In genomic region chr1:202998836-202999750, GRCh38 we compare ENCODE assay signal across 9 cellular contexts. TPM values are rescaled to one million over a fixed set of nuclear protein-coding genes. Genes with fewer than 3 reads are reported as not detected.
DNase-seq lines count a peak whose midpoint lies in the region; ATAC-seq and TF ChIP-seq lines count a peak whose summit lies in the region.
"Had no signal": no experiment of that assay in that cellular context is flagged by ENCODE, and none has a peak within 500 bp of the region (broad histone marks: within the 10 kb centered on the region; RNA-seq: fewer than 3 reads in every experiment).

No MANE protein-coding gene starts in this region.

- no TSS peak for BruUV-seq in PC-9 (replicated peaks; lab: Mats Ljungman, UMichigan)

- no peak overlapping the region for H3K9ac ChIP-seq in trophoblast cell (ENCODE audit: low read length)

- no peaks in the 10 kb centered on the region for H3K79me1 ChIP-seq in trophoblast cell (ENCODE audit: low read length)

- H3K9me2 ChIP-seq in PC-9 (ENCODE audit: insufficient read depth), result 0 out of 2 replicates have a peak, but pooled peaks cover 3% of the 10 kb centered on the region

- H3K4me3 ChIP-seq in CD4-positive, alpha-beta memory T cell (ENCODE audit: low read length in 2 of 2), result no peak overlapping the region
- H3K4me3 ChIP-seq in PC-9, result no peak overlapping the region
- no peak overlapping the region for H3K4me3 ChIP-seq in fibroblast of mammary gland (ENCODE audit: control insufficient read depth, low read depth, low read length)
- H3K4me3 ChIP-seq in trophoblast cell (ENCODE audit: low read depth, low read length), result no peak overlapping the region
- H3K4me3 ChIP-seq in aorta (ENCODE audit: low read length in 2 of 2), result no peak overlapping the region
- H3K4me3 ChIP-seq: SJSA1 had no signal

- H3K4me1 ChIP-seq in CD4-positive, alpha-beta memory T cell (ENCODE audit: insufficient read depth, low read length), result peaks cover 4% of the 10 kb centered on the region
- H3K4me1 ChIP-seq in PC-9 (replicated peaks; ENCODE audit: insufficient read depth) (peaks cover 14% of the 10 kb centered on the region), trophoblast cell (ENCODE audit: control insufficient read depth in 1 of 2, insufficient read depth in 2 of 2, low read length in 2 of 2) (no peaks in the 10 kb centered on the region), aorta (ENCODE audit: control insufficient read depth in 1 of 2, insufficient read depth in 2 of 2, low read length in 2 of 2) (no peaks in the 10 kb centered on the region)
- H3K4me1 ChIP-seq: SJSA1 had no signal

- H3K79me2 ChIP-seq in PC-9 (ENCODE audit: low read depth) (no peaks in the 10 kb centered on the region), trophoblast cell (ENCODE audit: control insufficient read depth, insufficient read depth, low read length, poor library complexity) (no peaks in the 10 kb centered on the region)

- no peaks in the 10 kb centered on the region for H3K9me3 ChIP-seq in CD4-positive, alpha-beta memory T cell (ENCODE audit: control insufficient read depth in 1 of 2, low read length in 2 of 2)
- H3K9me3 ChIP-seq in PC-9 (ENCODE audit: insufficient read depth, low read depth) (no peaks in the 10 kb centered on the region), trophoblast cell (ENCODE audit: insufficient read depth, low read depth, low read length) (no peaks in the 10 kb centered on the region), aorta (ENCODE audit: control insufficient read depth, low read length) (no peaks in the 10 kb centered on the region)
- H3K9me3 ChIP-seq: SJSA1 had no signal

- peak; percentile 90 for TF ChIP-seq CTCF in PC-9 (conservative IDR thresholded peaks at IDR 0.05)
- peak; percentile 83 for TF ChIP-seq CTCF in fibroblast of mammary gland (conservative IDR thresholded peaks at IDR 0.05; ENCODE audit: control insufficient read depth, insufficient read depth, low read depth, low read length)

- H3K4me3 Mint-ChIP-seq in CD4-positive, alpha-beta memory T cell, result peak overlapping the region in 5 of 8 donors; percentile 1 to 52 (median 11)

- H3K27ac Mint-ChIP-seq in CD4-positive, alpha-beta memory T cell, result peak overlapping the region in 1 of 7 donors; percentile 10

- ATAC-seq in aorta (ENCODE audit: low FRiP score) (peak; percentile 79), GM18873 (IDR thresholded peaks at IDR 0.05; ENCODE audit: low FRiP score, unreplicated experiment) (no peak)

- H3K27me3 Mint-ChIP-seq in CD4-positive, alpha-beta memory T cell, result peaks cover 15 to 16% of the 10 kb centered on the region in 2 donors

- H3K9me3 Mint-ChIP-seq in CD4-positive, alpha-beta memory T cell, result peaks cover 0 to 1% (median 0%) of the 10 kb centered on the region in 8 donors

- no peak overlapping the region for H2BK12ac ChIP-seq in trophoblast cell (ENCODE audit: low read length)

- no peak overlapping the region for H3K18ac ChIP-seq in trophoblast cell (ENCODE audit: low read length)

- intact Hi-C loops in CD4-positive, alpha-beta memory T cell (cut with micrococcal nuclease), result loop anchor here (1.0 to 2.0 kb wide), 4 partner anchors 32 to 248 kb away; partner anchors contain the start of genes ADIPOR1 and CYB5R1
- intact Hi-C loops in PC-9 (cut with micrococcal nuclease; ENCODE audit: unreplicated experiment) (loop anchor here (1.0 to 10.0 kb wide), 2 partner anchors 73 to 244 kb away; no protein-coding TSS in a partner anchor), aorta (cut with DNase I) (no loop called here)

- H4K91ac ChIP-seq in trophoblast cell (ENCODE audit: low read depth, low read length), result no peak overlapping the region

- H3K36me3 ChIP-seq in CD4-positive, alpha-beta memory T cell (ENCODE audit: insufficient read depth, low read length), result no peaks in the 10 kb centered on the region
- H3K36me3 ChIP-seq in PC-9 (ENCODE audit: low read depth), result no peaks in the 10 kb centered on the region
- no peaks in the 10 kb centered on the region for H3K36me3 ChIP-seq in trophoblast cell (ENCODE audit: control insufficient read depth in 1 of 2, insufficient read depth in 2 of 2, low read length in 2 of 2)
- no peaks in the 10 kb centered on the region for H3K36me3 ChIP-seq in aorta (ENCODE audit: control insufficient read depth in 1 of 2, insufficient read depth in 2 of 2, low read length in 1 of 2)
- H3K36me3 ChIP-seq: SJSA1 had no signal

- POLR2A ChIA-PET in CD4-positive, alpha-beta memory T cell (lab: Charles Lee; ENCODE audit: partially characterized antibody), result interaction anchor here (0.9 to 1.4 kb wide), 3 partner anchors 16 to 110 kb away, joined by 3 read pairs; partner anchors contain the start of genes KLHL12 and RABIF
- POLR2A ChIA-PET in PC-9 (lab: Charles Lee; ENCODE audit: unreplicated experiment), result no interaction called here

- H3K23ac ChIP-seq in trophoblast cell (ENCODE audit: low read length), result no peak overlapping the region

- peak; percentile 57 to 69 (median 64) for DNase-seq in CD4-positive, alpha-beta memory T cell
- peak; percentile 9 for DNase-seq in HPDE6-E6E7 (ENCODE audit: extremely low spot score)
- peak; percentile 54 for DNase-seq in PC-9
- DNase-seq in activated T-cell treated with anti-CD3 and anti-CD28 coated beads for 48 hours (ENCODE audit: low read depth), result peak; percentile 30
- peak; percentile 62 for DNase-seq in fibroblast of mammary gland (ENCODE audit: low read depth)
- DNase-seq in trophoblast cell, result peak; percentile 39 to 91
- DNase-seq in aorta, result no peak

- WGBS in trophoblast cell (ENCODE audit: extremely low coverage, insufficient coverage, insufficient read length), result no CpG with 5 or more reads among the region's 14 CpGs
- 45 to 46% methylated on average over 14 of the region's 14 CpGs for WGBS in aorta, 2 donors

- H2BK120ac ChIP-seq in trophoblast cell (ENCODE audit: insufficient read depth, low read length, poor library complexity), result no peak overlapping the region

- H2BK5ac ChIP-seq in trophoblast cell (ENCODE audit: low read depth, low read length, poor library complexity), result no peak overlapping the region

- peaks cover 7% of the 10 kb centered on the region for H3K27me3 ChIP-seq in CD4-positive, alpha-beta memory T cell (ENCODE audit: insufficient read depth, low read length)
- no peaks in the 10 kb centered on the region for H3K27me3 ChIP-seq in PC-9 (ENCODE audit: insufficient read depth, low read depth)
- no peaks in the 10 kb centered on the region for H3K27me3 ChIP-seq in trophoblast cell (ENCODE audit: insufficient read depth, low read length)
- H3K27me3 ChIP-seq in aorta (ENCODE audit: control insufficient read depth in 1 of 2, insufficient read depth in 2 of 2, low read length in 1 of 2), result no peaks in the 10 kb centered on the region

- no peak overlapping the region for H3K14ac ChIP-seq in trophoblast cell (ENCODE audit: low read length)

- no peak overlapping the region for H4K8ac ChIP-seq in trophoblast cell (ENCODE audit: low read depth, low read length)

- peaks cover 5 to 12% (median 6%) of the 10 kb centered on the region in 4 donors for H3K4me1 Mint-ChIP-seq in CD4-positive, alpha-beta memory T cell

- no peak overlapping the region for H3K27ac ChIP-seq in CD4-positive, alpha-beta memory T cell (ENCODE audit: low read depth, low read length)
- H3K27ac ChIP-seq in PC-9 (no peak overlapping the region), trophoblast cell (ENCODE audit: low read depth, low read length) (no peak overlapping the region), aorta (ENCODE audit: low read depth in 1 of 2, low read length in 2 of 2) (no peak overlapping the region)
- H3K27ac ChIP-seq: SJSA1 had no signal

- H2AK5ac ChIP-seq in trophoblast cell (ENCODE audit: low read length), result no peak overlapping the region

- no peaks in the 10 kb centered on the region for H4K20me1 ChIP-seq in PC-9 (ENCODE audit: insufficient read depth)

- no peaks in the 10 kb centered on the region for H3K36me3 Mint-ChIP-seq in CD4-positive, alpha-beta memory T cell

- H4K12ac ChIP-seq in trophoblast cell (ENCODE audit: low read depth, low read length), result no peak overlapping the region

- CTCF ChIA-PET in CD4-positive, alpha-beta memory T cell (lab: Charles Lee; ENCODE audit: partially characterized antibody), result interaction anchor here (0.7 to 3.4 kb wide), 23 partner anchors 9 to 815 kb away, joined by 3 to 21 read pairs (median 4); partner anchors contain the start of genes KLHL12, RABIF and TMEM183A
- CTCF ChIA-PET in PC-9 (lab: Charles Lee), result interaction anchor here (0.6 kb wide), 2 partner anchors 241 to 904 kb away, joined by 3 to 7 read pairs; no protein-coding TSS in a partner anchor

- H3K4me2 ChIP-seq in PC-9 (peak overlapping the region; percentile 53), trophoblast cell (ENCODE audit: low read length) (no peak overlapping the region)

- no peaks in the 10 kb centered on the region for H3F3A ChIP-seq in PC-9 (ENCODE audit: insufficient read depth, low read depth)

- no peak overlapping the region for H2AFZ ChIP-seq in PC-9
- no peak overlapping the region for H2AFZ ChIP-seq in trophoblast cell (ENCODE audit: insufficient read depth, low read length, poor library complexity)

- no peak overlapping the region for H3K4ac ChIP-seq in trophoblast cell (ENCODE audit: low read depth, low read length)

RNA-seq across cellular contexts. Expression of gene TMEM183A, which starts 8.1 kb away (rescaled TPM):
- 10 to 100 TPM; 69.3 to 70.3 TPM for total RNA-seq in CD4-positive, alpha-beta memory T cell
- 10 to 100 TPM; 53.9 to 71.2 TPM for polyA plus RNA-seq in CD4-positive, alpha-beta memory T cell
- 53.5 and 63.1 TPM in 2 replicates for total RNA-seq in PC-9 (2021)
- 46.3 and 46.7 TPM in 2 replicates for polyA plus RNA-seq in trophoblast cell (2013)
- 10 to 100 TPM; 43.9 to 47.7 TPM for total RNA-seq in aorta
- 10 to 100 TPM; 46.9 to 55.7 TPM for polyA plus RNA-seq in aorta

RNA-seq across cellular contexts. Expression of gene PPFIA4, which starts 27.2 kb away (rescaled TPM):
- total RNA-seq in CD4-positive, alpha-beta memory T cell, result 1 to 10 TPM; 1.4 to 1.5 TPM
- polyA plus RNA-seq in CD4-positive, alpha-beta memory T cell, result not detected
- 1.2 and 5.0 TPM in 2 replicates for total RNA-seq in PC-9 (2021)
- 0.68 and 1.1 TPM in 2 replicates for polyA plus RNA-seq in trophoblast cell (2013)
- 10 to 100 TPM; 20.2 to 22.7 TPM for total RNA-seq in aorta
- 1 to 10 TPM; 3.3 to 5.9 TPM for polyA plus RNA-seq in aorta
- total RNA-seq: SJSA1 had no signal

RNA-seq across cellular contexts. Expression of gene CYB5R1, which starts 32.0 kb away (rescaled TPM):
- total RNA-seq in CD4-positive, alpha-beta memory T cell, result 10 to 100 TPM; 48.6 to 51.8 TPM
- polyA plus RNA-seq in CD4-positive, alpha-beta memory T cell, result 10 to 100 TPM; 52.0 to 81.9 TPM
- total RNA-seq in PC-9 (2021), result 14.5 and 21.2 TPM in 2 replicates
- 70.3 and 78.5 TPM in 2 replicates for polyA plus RNA-seq in trophoblast cell (2013)
- total RNA-seq in aorta, result 10 to 100 TPM; 41.5 to 53.1 TPM
- 10 to 100 TPM; 33.2 to 76.0 TPM for polyA plus RNA-seq in aorta

RNA-seq across cellular contexts. Expression of gene ADIPOR1, which starts 41.0 kb away (rescaled TPM):
- 10 to 100 TPM; 52.6 to 58.3 TPM for total RNA-seq in CD4-positive, alpha-beta memory T cell
- 100 to 1,000 TPM in 1 of 2 donors, 10 to 100 TPM in 1; 98.2 to 164 TPM for polyA plus RNA-seq in CD4-positive, alpha-beta memory T cell
- 102 and 113 TPM in 2 replicates for total RNA-seq in PC-9 (2021)
- polyA plus RNA-seq in trophoblast cell (2013), result 91.4 and 100 TPM in 2 replicates
- total RNA-seq in aorta, result 10 to 100 TPM; 55.2 to 61.3 TPM
- polyA plus RNA-seq in aorta, result 10 to 100 TPM; 66.2 to 72.4 TPM

Comparison
In these comparisons a context has a peak if more than half of its experiments do, and no peak if none do; other contexts are left out.
1. DNase-seq: peak in CD4-positive, alpha-beta memory T cell (5 of 5), HPDE6-E6E7 (single experiment), PC-9 (2 of 2), activated T-cell treated with anti-CD3 and anti-CD28 coated beads for 48 hours (single experiment), fibroblast of mammary gland (single experiment) and trophoblast cell (2 of 2); none in aorta (0 of 2).
2. intact Hi-C loops: an anchor here in CD4-positive, alpha-beta memory T cell (1.0 to 2.0 kb wide) and PC-9 (1.0 to 10.0 kb wide); none called in aorta.